1 cellular context compared by ENCODE assay signal in the genomic region with DNA sequence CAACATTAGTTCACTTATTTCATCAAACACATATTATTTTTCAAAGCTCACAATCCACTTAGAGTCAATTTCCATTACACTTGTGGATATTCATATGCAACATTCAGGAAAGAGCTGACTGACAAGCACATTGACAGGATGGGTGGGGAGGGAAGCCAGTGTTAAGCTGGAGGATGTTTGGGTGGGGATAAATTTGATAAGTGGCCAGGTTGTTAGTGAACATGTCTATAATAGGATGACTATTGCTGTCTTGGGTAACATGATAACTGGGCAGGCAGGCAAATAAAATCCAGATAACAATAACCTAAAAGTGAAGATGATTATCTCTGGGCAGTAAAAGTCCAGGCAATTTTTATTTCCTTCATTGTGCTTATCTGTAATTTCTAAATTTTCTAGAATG.
A peak's percentile ranks its signal among the peaks of the same experiment; 100 is the strongest.
TF ChIP-seq lines count a peak whose summit lies in the region.

No MANE protein-coding gene starts in this region.

TF ChIP-seq in K562, 482 proteins besides CTCF, POLR2A, EP300 and RAD21 (continued from another document):
- TF ChIP-seq CBFA2T2 (conservative IDR thresholded peaks at IDR 0.05) (peak; percentile 45), SRSF9 (IDR thresholded peaks at IDR 0.05; ENCODE audit: borderline replicate concordance, low read depth, low read length) (no peak), SMARCB1 (IDR thresholded peaks at IDR 0.05; ENCODE audit: insufficient read length, low read depth) (no peak), DPF2 (IDR thresholded peaks at IDR 0.05) (peak; percentile 25; the same call in 1 of the 2 replicates), ARID1B (IDR thresholded peaks at IDR 0.05) (peak; percentile 56)
- TF ChIP-seq, protein P1, sequence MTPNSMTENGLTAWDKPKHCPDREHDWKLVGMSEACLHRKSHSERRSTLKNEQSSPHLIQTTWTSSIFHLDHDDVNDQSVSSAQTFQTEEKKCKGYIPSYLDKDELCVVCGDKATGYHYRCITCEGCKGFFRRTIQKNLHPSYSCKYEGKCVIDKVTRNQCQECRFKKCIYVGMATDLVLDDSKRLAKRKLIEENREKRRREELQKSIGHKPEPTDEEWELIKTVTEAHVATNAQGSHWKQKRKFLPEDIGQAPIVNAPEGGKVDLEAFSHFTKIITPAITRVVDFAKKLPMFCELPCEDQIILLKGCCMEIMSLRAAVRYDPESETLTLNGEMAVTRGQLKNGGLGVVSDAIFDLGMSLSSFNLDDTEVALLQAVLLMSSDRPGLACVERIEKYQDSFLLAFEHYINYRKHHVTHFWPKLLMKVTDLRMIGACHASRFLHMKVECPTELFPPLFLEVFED (CRISPR knock-in tag; conservative IDR thresholded peaks at IDR 0.05), result no peak
